In genomic region chr1:183633676-183634343, GRCh38 we compare ENCODE assay signal across 9 cellular contexts. TPM values are rescaled to one million over a fixed set of nuclear protein-coding genes. Genes with fewer than 3 reads are reported as not detected.
DNase-seq lines count a peak whose midpoint lies in the region; ATAC-seq, FAIRE-seq and TF ChIP-seq lines count a peak whose summit lies in the region.
"Had no signal": no experiment of that assay in that cellular context is flagged by ENCODE, and none has a peak within 500 bp of the region (broad histone marks: within the 10 kb centered on the region; RNA-seq: fewer than 3 reads in every experiment).

No MANE protein-coding gene starts in this region.

- peaks cover 5% of the 10 kb centered on the region for H3K79me1 ChIP-seq in neuronal stem cell (ENCODE audit: low read depth, low read length)

- POLR2A ChIA-PET in activated CD8-positive, alpha-beta T cell treated with anti-CD3 and anti-CD28 coated beads, Interleukin-2, amount 10 ng/mL, durations not matched to agents 7 days and 5 days (lab: Charles Lee), result interaction anchor here (0.9 to 3.4 kb wide), 6 partner anchors 8 to 161 kb away, joined by 3 to 29 read pairs (median 3); partner anchors contain the start of genes APOBEC4 and SMG7

- no peaks in the 10 kb centered on the region for H3K9me3 ChIP-seq in neuronal stem cell (replicated peaks in 1 of 2; ENCODE audit: control insufficient read depth in 2 of 2, insufficient read depth in 1 of 2, low read depth in 1 of 2, low read length in 2 of 2)

- H3K9ac ChIP-seq in neuronal stem cell (ENCODE audit: low read depth, low read length, poor library complexity), result no peak overlapping the region

- no peak overlapping the region for H3K4ac ChIP-seq in neuronal stem cell (ENCODE audit: low read length)

- no peak overlapping the region for H3K18ac ChIP-seq in neuronal stem cell (ENCODE audit: low read length)

- peaks cover 46% of the 10 kb centered on the region for H3K36me3 Mint-ChIP-seq in activated CD8-positive, alpha-beta T cell treated with anti-CD3 and anti-CD28 coated beads, Interleukin-2, amount 10 ng/mL, durations not matched to agents 7 days and 5 days (ENCODE audit: low read depth)

- H3K4me1 ChIP-seq in neuronal stem cell (ENCODE audit: control insufficient read depth in 2 of 2, insufficient read depth in 1 of 2, low read depth in 1 of 2, low read length in 2 of 2), result peaks cover 1 to 14% of the 10 kb centered on the region in 2 donors

- peak; percentile 42 for FAIRE-seq in GM12892 (lab: Jason Lieb, UNC)
- FAIRE-seq: frontal cortex had no signal

- H2BK15ac ChIP-seq in neuronal stem cell (ENCODE audit: low read length), result no peak overlapping the region

- H2AFZ ChIP-seq in neuronal stem cell (ENCODE audit: low read length), result no peak overlapping the region

- peak; percentile 82 for TF ChIP-seq CTCF in C4-2B (conservative IDR thresholded peaks at IDR 0.05)

- peak overlapping the region in 1 of 2 donors; percentile 94 for H3K4me3 ChIP-seq in neuronal stem cell (ENCODE audit: low read length in 2 of 2)

- CTCF ChIA-PET in activated CD8-positive, alpha-beta T cell treated with anti-CD3 and anti-CD28 coated beads, Interleukin-2, amount 10 ng/mL, durations not matched to agents 7 days and 5 days (lab: Charles Lee), result interaction anchor here (0.6 to 4.8 kb wide), 23 partner anchors 8 to 418 kb away, joined by 3 to 52 read pairs (median 4); partner anchors contain the start of genes APOBEC4 and TSEN15

- no peak for DNase-seq in GM12892 (ENCODE audit: insufficient read length)
- DNase-seq in NCI-H2171 (lab: John Stamatoyannopoulos, UW), result peak; percentile 33
- peak; percentile 51 for DNase-seq in activated CD8-positive, alpha-beta T cell treated with anti-CD3 and anti-CD28 coated beads, Interleukin-2, amount 10 ng/mL, durations not matched to agents 7 days and 5 days
- DNase-seq in globus pallidus (ENCODE audit: low spot score), result peak; percentile 68
- DNase-seq in putamen (ENCODE audit: low spot score), result peak; percentile 75
- no peak for DNase-seq in neuronal stem cell (ENCODE audit: low spot score)

- H4K91ac ChIP-seq in neuronal stem cell (ENCODE audit: low read depth, low read length, poor library complexity), result no peak overlapping the region

- TF ChIP-seq POLR2A in GM12892 (IDR thresholded peaks at IDR 0.05; ENCODE audit: low read depth, low read length), result peak; percentile 71; the same call in 1 of the 2 replicates

- peak overlapping the region; percentile 89 for H3K27ac Mint-ChIP-seq in activated CD8-positive, alpha-beta T cell treated with anti-CD3 and anti-CD28 coated beads, Interleukin-2, amount 10 ng/mL, durations not matched to agents 7 days and 5 days

- H2BK12ac ChIP-seq in neuronal stem cell (ENCODE audit: low read length), result no peak overlapping the region

- H3K27me3 Mint-ChIP-seq in activated CD8-positive, alpha-beta T cell treated with anti-CD3 and anti-CD28 coated beads, Interleukin-2, amount 10 ng/mL, durations not matched to agents 7 days and 5 days (ENCODE audit: low read depth), result peaks cover 11% of the 10 kb centered on the region

- H2BK5ac ChIP-seq in neuronal stem cell (ENCODE audit: low read length), result no peak overlapping the region

- no peak overlapping the region for H2AK5ac ChIP-seq in neuronal stem cell (ENCODE audit: low read depth, low read length)

- H3K27me3 ChIP-seq in neuronal stem cell (ENCODE audit: control insufficient read depth in 3 of 3, insufficient read depth in 3 of 3, low read depth in 1 of 3, low read length in 3 of 3), result no peaks in the 10 kb centered on the region

- no peak overlapping the region for H3K14ac ChIP-seq in neuronal stem cell (ENCODE audit: low read length)

- no peak overlapping the region for H3K4me2 ChIP-seq in neuronal stem cell (ENCODE audit: insufficient read depth, low read length, poor library complexity, severe bottlenecking)

- H3K4me1 Mint-ChIP-seq in activated CD8-positive, alpha-beta T cell treated with anti-CD3 and anti-CD28 coated beads, Interleukin-2, amount 10 ng/mL, durations not matched to agents 7 days and 5 days (ENCODE audit: low read depth), result peaks cover 39% of the 10 kb centered on the region

- no peaks in the 10 kb centered on the region for H3K9me3 Mint-ChIP-seq in activated CD8-positive, alpha-beta T cell treated with anti-CD3 and anti-CD28 coated beads, Interleukin-2, amount 10 ng/mL, durations not matched to agents 7 days and 5 days (ENCODE audit: insufficient read depth)

- peaks cover 2 to 43% of the 10 kb centered on the region in 2 donors for H3K36me3 ChIP-seq in neuronal stem cell (replicated peaks in 1 of 2; ENCODE audit: control insufficient read depth in 2 of 2, insufficient read depth in 2 of 2, low read length in 2 of 2)

- H3K27ac ChIP-seq in C4-2B (no peak overlapping the region), neuronal stem cell (replicated peaks; ENCODE audit: low read length) (no peak overlapping the region)

- H3K23ac ChIP-seq in neuronal stem cell (ENCODE audit: low read depth, low read length, poor library complexity), result no peak overlapping the region

- no peak overlapping the region for H4K8ac ChIP-seq in neuronal stem cell (ENCODE audit: low read depth, low read length)

- no CpG with 5 or more reads among the region's 1 CpG for WGBS in neuronal stem cell (ENCODE audit: extremely low coverage in 2 of 2, insufficient read length in 2 of 2, insufficient replicate concordance in 1 of 2), 2 donors

- H2BK120ac ChIP-seq in neuronal stem cell (ENCODE audit: low read depth, low read length), result no peak overlapping the region

- peak; percentile 55 for ATAC-seq in HG02884 (IDR thresholded peaks at IDR 0.05; ENCODE audit: unreplicated experiment)
- ATAC-seq in activated CD8-positive, alpha-beta T cell treated with anti-CD3 and anti-CD28 coated beads, Interleukin-2, amount 10 ng/mL, durations not matched to agents 7 days and 5 days, result peak; percentile 29

- peak overlapping the region; percentile 100 for H3K4me3 Mint-ChIP-seq in activated CD8-positive, alpha-beta T cell treated with anti-CD3 and anti-CD28 coated beads, Interleukin-2, amount 10 ng/mL, durations not matched to agents 7 days and 5 days

RNA-seq across cellular contexts. Expression of gene ARPC5, which starts 1.8 kb away (rescaled TPM):
- 252 TPM for polyA plus RNA-seq in GM12892 (2012; ENCODE audit: missing spikeins)
- 100 to 1,000 TPM; 271 to 274 TPM for total RNA-seq in activated CD8-positive, alpha-beta T cell treated with anti-CD3 and anti-CD28 coated beads, Interleukin-2, amount 10 ng/mL, durations not matched to agents 7 days and 5 days
- polyA plus RNA-seq in neuronal stem cell (2013, experiment 1 of 2), result 85.5 TPM
- 82.7 TPM for polyA plus RNA-seq in neuronal stem cell (2013, experiment 2 of 2)

RNA-seq across cellular contexts. Expression of gene APOBEC4, which starts 19.3 kb away (rescaled TPM):
- 0.36 TPM for polyA plus RNA-seq in GM12892 (2012; ENCODE audit: missing spikeins)
- not detected for total RNA-seq in activated CD8-positive, alpha-beta T cell treated with anti-CD3 and anti-CD28 coated beads, Interleukin-2, amount 10 ng/mL, durations not matched to agents 7 days and 5 days
- polyA plus RNA-seq in neuronal stem cell (2013, experiment 1 of 2), result not detected
- not detected for polyA plus RNA-seq in neuronal stem cell (2013, experiment 2 of 2)
- total RNA-seq: frontal cortex had no signal

RNA-seq across cellular contexts. Expression of gene NCF2, which starts 43.6 kb away (rescaled TPM):
- 97.2 TPM for polyA plus RNA-seq in GM12892 (2012; ENCODE audit: missing spikeins)
- total RNA-seq in activated CD8-positive, alpha-beta T cell treated with anti-CD3 and anti-CD28 coated beads, Interleukin-2, amount 10 ng/mL, durations not matched to agents 7 days and 5 days, result 10 to 100 TPM in 1 of 2 experiments, 1 to 10 TPM in 1; 9.2 to 10.3 TPM
- not detected for polyA plus RNA-seq in neuronal stem cell (2013, experiment 1 of 2)
- polyA plus RNA-seq in neuronal stem cell (2013, experiment 2 of 2), result 0.06 TPM

Comparison
In these comparisons a context has a peak if more than half of its experiments do, and no peak if none do; other contexts are left out.
1. DNase-seq: peak in NCI-H2171 (single experiment), activated CD8-positive, alpha-beta T cell treated with anti-CD3 and anti-CD28 coated beads, Interleukin-2, amount 10 ng/mL, durations not matched to agents 7 days and 5 days (single experiment), globus pallidus (single experiment) and putamen (single experiment); none in GM12892 (single experiment) and neuronal stem cell (single experiment).